ENCODE assay signal across 8 cellular contexts in genomic region chr17:76726231-76726765, GRCh38. TPM values are rescaled to one million over a fixed set of nuclear protein-coding genes. Genes with fewer than 3 reads are reported as not detected.
DNase-seq lines count a peak whose midpoint lies in the region; ATAC-seq and TF ChIP-seq lines count a peak whose summit lies in the region.

Gene JMJD6 (minus strand): TSS chr17:76726606. CDS start chr17:76726475, 131 bp downstream.

- no peaks in the 10 kb centered on the region for H3K27me3 ChIP-seq in smooth muscle cell (ENCODE audit: low read depth)

- intact Hi-C loops in T-helper 2 cell treated with Interferon-gamma antibody and Interleukin-4, amounts not matched to agents 100 ng/mL and 5 ng/mL, for 36 hours (cut with micrococcal nuclease) = loop anchor here (1.0 to 2.0 kb wide), 4 partner anchors 11 to 211 kb away; partner anchors contain the start of gene SRSF2

- peak within 1 kb of the TSS; percentile 97 for H3K4me2 ChIP-seq in smooth muscle cell

- ATAC-seq in GM18511 (IDR thresholded peaks at IDR 0.05; ENCODE audit: unreplicated experiment) (peak; percentile 77), HG02973 (IDR thresholded peaks at IDR 0.05; ENCODE audit: unreplicated experiment) (peak; percentile 66)

- DNase-seq in ACHN (peak; percentile 96), NCI-H187 treated with DMSO at 0.1 percent for 48 hours (lab: John Stamatoyannopoulos, UW) (peak; percentile 83), cardiac fibroblast (ENCODE audit: low read depth in 2 of 2) (peak; percentile 97 to 98), inferior parietal cortex (ENCODE audit: extremely low spot score) (peak; percentile 95), smooth muscle cell (lab: John Stamatoyannopoulos, UW; ENCODE audit: unreplicated experiment) (peak; percentile 85)

- H3K4me3 ChIP-seq in cardiac fibroblast (replicated peaks in 1 of 2; ENCODE audit: low read depth in 2 of 2, low read length in 2 of 2) = peak within 1 kb of the TSS; percentile 83 to 89
- H3K4me3 ChIP-seq in smooth muscle cell = peak within 1 kb of the TSS; percentile 89

- H4K20me1 ChIP-seq in smooth muscle cell (ENCODE audit: low read depth) = peaks cover 59% of the 10 kb centered on the region

- no peak within 1 kb of the TSS for H2AFZ ChIP-seq in smooth muscle cell (ENCODE audit: low read depth)

- peaks cover 4% of the 10 kb centered on the region for H3K36me3 ChIP-seq in smooth muscle cell (ENCODE audit: low read depth)

- H3K9ac ChIP-seq in smooth muscle cell (ENCODE audit: low read depth) = peak within 1 kb of the TSS; percentile 92

- peak within 1 kb of the TSS; percentile 97 for H3K27ac ChIP-seq in smooth muscle cell (ENCODE audit: low read depth)

- peaks cover 13% of the 10 kb centered on the region for H3F3A ChIP-seq in smooth muscle cell (ENCODE audit: low read depth)

- H3K4me1 ChIP-seq in smooth muscle cell (ENCODE audit: low read depth) = peaks cover 8% of the 10 kb centered on the region

- H3K79me2 ChIP-seq in smooth muscle cell (ENCODE audit: low read depth) = peaks cover 72% of the 10 kb centered on the region

- in situ Hi-C loops in ACHN (cut with HindIII; ENCODE audit: low pct_ligation_motif_present, low pct_unique_long_range_greater_than_20kb, low sequenced_read_pairs) = no loop called here

- no peaks in the 10 kb centered on the region for H3K9me3 ChIP-seq in smooth muscle cell (replicated peaks; ENCODE audit: low read depth)

- under 1% methylated on average over 55 of the region's 59 CpGs for WGBS in smooth muscle cell (ENCODE audit: low lambda C conversion rate)

- TF ChIP-seq CTCF in cardiac fibroblast (IDR thresholded peaks at IDR 0.05; ENCODE audit: low read depth, low read length) = no peak
- TF ChIP-seq CTCF in smooth muscle cell (IDR thresholded peaks at IDR 0.05; ENCODE audit: borderline replicate concordance, insufficient read depth, poor library complexity, severe bottlenecking) = no peak

RNA-seq across cellular contexts. Expression of gene JMJD6, which starts in this region (rescaled TPM):
- 59.4 and 59.9 TPM in 2 replicates for total RNA-seq in T-helper 2 cell treated with Interferon-gamma antibody and Interleukin-4, amounts not matched to agents 100 ng/mL and 5 ng/mL, for 36 hours
- total RNA-seq in smooth muscle cell = 32.0 and 32.7 TPM in 2 replicates
- polyA plus RNA-seq in smooth muscle cell = 52.3 and 54.7 TPM in 2 replicates

Comparison
In these comparisons a context has a peak if more than half of its experiments do, and no peak if none do; other contexts are left out.
1. Peak in every context shown above with its lines: DNase-seq, ATAC-seq, H3K4me3 ChIP-seq and H3K27ac ChIP-seq.